Comparison of ENCODE assay signal across 12 cellular contexts in genomic region chr17:35743911-35744328, GRCh38. TPM values are rescaled to one million over a fixed set of nuclear protein-coding genes. Genes with fewer than 3 reads are reported as not detected.
A peak's percentile ranks its signal among the peaks of the same experiment; 100 is the strongest.
DNase-seq lines count a peak whose midpoint lies in the region; ATAC-seq, FAIRE-seq and TF ChIP-seq lines count a peak whose summit lies in the region.
"Had no signal": no experiment of that assay in that cellular context is flagged by ENCODE, and none has a peak within 500 bp of the region (broad histone marks: within the 10 kb centered on the region; RNA-seq: fewer than 3 reads in every experiment).

No MANE protein-coding gene starts in this region.

- no peak overlapping the region for H2AFZ ChIP-seq in fibroblast of lung (ENCODE audit: low read length)

- POLR2A ChIA-PET in RWPE1 (lab: Yijun Ruan, JAX; ENCODE audit: low non-redundant PET): no interaction called here

- no peak overlapping the region for H3K4me2 ChIP-seq in fibroblast of lung (ENCODE audit: extremely low read depth, insufficient read depth, low read length)
- H3K4me2 ChIP-seq: KMS-11 had no signal

- H3K9ac ChIP-seq in fibroblast of lung (ENCODE audit: insufficient read depth, low read length): no peak overlapping the region
- H3K9ac ChIP-seq: KMS-11 had no signal

- H3K27ac ChIP-seq in RWPE1 (no peak overlapping the region), fibroblast of lung (ENCODE audit: insufficient read depth, low read length) (no peak overlapping the region), spleen (no peak overlapping the region)
- H3K27ac ChIP-seq: KMS-11 had no signal

- TF ChIP-seq CTCF in RWPE1 (conservative IDR thresholded peaks at IDR 0.05; ENCODE audit: low read depth) (no peak), fibroblast of lung (conservative IDR thresholded peaks at IDR 0.05 in 1 of 2, IDR thresholded peaks at IDR 0.05 in 1 of 2; ENCODE audit: low read depth in 1 of 2, low read length in 2 of 2) (no peak), spleen (IDR thresholded peaks at IDR 0.05 in 8 of 11, conservative IDR thresholded peaks at IDR 0.05 in 3 of 11) (no peak)

- CTCF ChIA-PET in RWPE1 (lab: Yijun Ruan, JAX): interaction anchor here (0.5 to 2.2 kb wide), 3 partner anchors 14 to 280 kb away, joined by 3 to 5 read pairs (median 4); no protein-coding TSS in a partner anchor

- H3K4me3 ChIP-seq in fibroblast of lung (replicated peaks in 1 of 4; ENCODE audit: control extremely low read depth in 1 of 4, insufficient read depth in 1 of 4, low read depth in 3 of 4, low read length in 4 of 4): no peak overlapping the region
- H3K4me3 ChIP-seq in spleen: no peak overlapping the region

- H3K4me1 ChIP-seq in fibroblast of lung (ENCODE audit: control insufficient read depth, extremely low read depth, insufficient read depth, low read length) (no peaks in the 10 kb centered on the region), spleen (peaks cover 0 to 19% (median 12%) of the 10 kb centered on the region in 6 donors)

- DNase-seq in 8988T: peak; percentile 46
- DNase-seq in H54 (ENCODE audit: insufficient read length, low spot score): peak; percentile 77
- peak; percentile 50 for DNase-seq in RWPE1 (ENCODE audit: low spot score)
- peak; percentile 45 for DNase-seq in fibroblast of lung (ENCODE audit: low read depth in 2 of 2)
- DNase-seq in spleen: no peak
- DNase-seq in DMS79 (lab: John Stamatoyannopoulos, UW): no peak
- DNase-seq: CD8-positive, alpha-beta T cell had no signal

- no peaks in the 10 kb centered on the region for H3K36me3 ChIP-seq in fibroblast of lung (ENCODE audit: control insufficient read depth, insufficient read depth, low read length)
- H3K36me3 ChIP-seq in spleen: no peaks in the 10 kb centered on the region

- TF ChIP-seq POLR2A in H54 (IDR thresholded peaks at IDR 0.05; ENCODE audit: low read depth, low read length) (no peak), spleen (IDR thresholded peaks at IDR 0.05) (no peak)

- no peaks in the 10 kb centered on the region for H3K9me3 ChIP-seq in fibroblast of lung (ENCODE audit: control insufficient read depth, insufficient read depth, low read depth, low read length)
- H3K9me3 ChIP-seq in spleen: no peaks in the 10 kb centered on the region

- no peaks in the 10 kb centered on the region for H3K79me2 ChIP-seq in fibroblast of lung (ENCODE audit: control insufficient read depth, insufficient read depth, low read length)

- no peak for ATAC-seq in GM19023 (IDR thresholded peaks at IDR 0.05; ENCODE audit: unreplicated experiment)
- ATAC-seq in esophagus mucosa: no peak
- ATAC-seq: CD8-positive, alpha-beta T cell had no signal

- H4K20me1 ChIP-seq in fibroblast of lung (ENCODE audit: control insufficient read depth, extremely low read depth, insufficient read depth, low read length): no peaks in the 10 kb centered on the region

- FAIRE-seq in H54 (lab: Jason Lieb, UNC): no peak
- FAIRE-seq: colon had no signal

- intact Hi-C loops in spleen (cut with DNase I; ENCODE audit: low total_unique reads): loop anchor here (10.0 kb wide), 2 partner anchors 429 to 579 kb away; no protein-coding TSS in a partner anchor

- peaks cover 37% of the 10 kb centered on the region for H3K27me3 ChIP-seq in fibroblast of lung (ENCODE audit: control insufficient read depth, insufficient read depth, low read length)
- peaks cover 0 to 86% (median 35%) of the 10 kb centered on the region in 7 donors for H3K27me3 ChIP-seq in spleen (replicated peaks in 1 of 7)

- WGBS in spleen, 5 donors: 23 to 42% (median 38%) methylated on average over 2 of the region's 2 CpGs

RNA-seq across cellular contexts. Expression of gene GAS2L2, which starts 9.1 kb away (rescaled TPM):
- total RNA-seq in fibroblast of lung (not detected in 2 replicates), spleen (not detected), esophagus mucosa (not detected)
- polyA plus RNA-seq in fibroblast of lung (not detected in 2 replicates), spleen (under 1 TPM; 0.02 to 0.03 (median 0.02) TPM)
- not detected in 2 replicates for polyA plus RNA-seq in fibroblast of lung (2012)
- polyA minus RNA-seq in fibroblast of lung (ENCODE audit: low replicate concordance): not detected in 2 replicates

RNA-seq across cellular contexts. Expression of gene RASL10B, which starts 12.5 kb away (rescaled TPM):
- total RNA-seq in fibroblast of lung: 1.5 and 4.1 TPM in 2 replicates
- 0.44 and 0.78 TPM in 2 replicates for polyA plus RNA-seq in fibroblast of lung
- 0.96 and 1.5 TPM in 2 replicates for polyA plus RNA-seq in fibroblast of lung (2012)
- polyA minus RNA-seq in fibroblast of lung (ENCODE audit: low replicate concordance): 1.4 and 2.6 TPM in 2 replicates
- under 1 TPM in 6 of 7 donors, not detected in 1; 0.11 to 0.74 (median 0.25) TPM for total RNA-seq in spleen
- under 1 TPM; 0.09 to 0.50 (median 0.29) TPM for polyA plus RNA-seq in spleen
- 0.32 TPM for total RNA-seq in esophagus mucosa

RNA-seq across cellular contexts. Expression of gene C17orf50, which starts 16.8 kb away (rescaled TPM):
- not detected in 2 replicates for total RNA-seq in fibroblast of lung
- not detected in 2 replicates for polyA plus RNA-seq in fibroblast of lung
- polyA plus RNA-seq in fibroblast of lung (2012): not detected in 2 replicates
- not detected in 2 replicates for polyA minus RNA-seq in fibroblast of lung (ENCODE audit: low replicate concordance)
- not detected for total RNA-seq in spleen
- polyA plus RNA-seq in spleen: under 1 TPM in 2 of 3 donors, not detected in 1; 0.15 to 0.42 TPM
- not detected for total RNA-seq in esophagus mucosa
- total RNA-seq: CD8-positive, alpha-beta T cell; mesenteric fat pad had no signal

RNA-seq across cellular contexts. Expression of gene MMP28, which starts 51.5 kb away (rescaled TPM):
- 2.8 and 4.6 TPM in 2 replicates for total RNA-seq in fibroblast of lung
- 0.49 and 1.1 TPM in 2 replicates for polyA plus RNA-seq in fibroblast of lung
- 0.46 and 0.58 TPM in 2 replicates for polyA plus RNA-seq in fibroblast of lung (2012)
- not detected in 2 replicates for polyA minus RNA-seq in fibroblast of lung (ENCODE audit: low replicate concordance)
- 1 to 10 TPM; 1.5 to 5.9 (median 3.1) TPM for total RNA-seq in spleen
- polyA plus RNA-seq in spleen: 1 to 10 TPM; 1.1 to 3.5 (median 1.7) TPM
- total RNA-seq in esophagus mucosa: 14.5 TPM

Comparison
In these comparisons a context has a peak if more than half of its experiments do, and no peak if none do; other contexts are left out.
1. DNase-seq: peak in 8988T (single experiment), H54 (single experiment), RWPE1 (single experiment) and fibroblast of lung (2 of 2); none in spleen (single experiment) and DMS79 (single experiment).